ENCODE assay signal across 25 cellular contexts in the genomic region with DNA sequence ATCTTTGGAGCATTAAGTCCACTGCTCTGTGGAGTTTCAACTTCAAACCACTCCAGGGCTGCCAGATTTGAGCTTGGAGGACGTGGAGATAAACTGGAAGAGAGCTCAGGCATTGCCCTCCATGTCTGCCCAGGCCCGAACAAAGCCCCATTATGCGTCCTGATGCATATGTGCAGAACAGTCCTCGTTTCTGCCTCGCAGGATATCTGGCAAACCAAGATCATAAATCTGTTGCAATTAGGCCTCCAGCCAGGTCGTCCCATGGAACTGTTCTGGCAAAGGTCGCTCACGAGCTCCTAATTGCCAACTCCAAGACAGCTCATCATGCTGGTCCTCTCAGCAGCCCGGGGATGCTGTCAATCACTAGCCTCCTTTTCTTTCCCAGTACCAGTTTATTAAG.
DNase-seq lines count a peak whose midpoint lies in the region; ATAC-seq and TF ChIP-seq lines count a peak whose summit lies in the region.
"Had no signal": no experiment of that assay in that cellular context is flagged by ENCODE, and none has a peak within 500 bp of the region (broad histone marks: within the 10 kb centered on the region; RNA-seq: fewer than 3 reads in every experiment).

No MANE protein-coding gene starts in this region.

- no peak overlapping the region for H3K4me3 ChIP-seq in right cardiac atrium (ENCODE audit: low read length)
- no peak overlapping the region for H3K4me3 ChIP-seq in naive thymus-derived CD4-positive, alpha-beta T cell (ENCODE audit: low read length)
- H3K4me3 ChIP-seq: A549, mucosa of descending colon had no signal

- H3K4me3 Mint-ChIP-seq in brain: peak overlapping the region in 2 of 5 experiments; percentile 49 to 54
- H3K4me3 Mint-ChIP-seq in naive thymus-derived CD4-positive, alpha-beta T cell: no peak overlapping the region
- H3K4me3 Mint-ChIP-seq: activated naive CD4-positive, alpha-beta T cell treated with anti-CD3 and anti-CD28 coated beads, Interleukin-2, amount 10 ng/mL, durations not matched to agents 7 days and 5 days; activated T-cell treated with anti-CD3 and anti-CD28 coated beads, Interleukin-2, amount 50 U/mL, for 24 hours; stimulated activated naive CD8-positive, alpha-beta T cell treated with anti-CD3 and anti-CD28 coated beads, Interleukin-15, amount 100 ng/mL, for 72 hours had no signal

- ATAC-seq in left ventricle myocardium superior: peak; percentile 22
- no peak for ATAC-seq in right cardiac atrium
- no peak for ATAC-seq in naive thymus-derived CD4-positive, alpha-beta T cell
- no peak for ATAC-seq in GM18502 (IDR thresholded peaks at IDR 0.05; ENCODE audit: poor library complexity, unreplicated experiment)
- no peak for ATAC-seq in stimulated activated naive CD8-positive, alpha-beta T cell treated with anti-CD3 and anti-CD28 coated beads, Interleukin-15, Interleukin-2, amounts not matched to agents 100 U/mL and 50 U/mL, for 24 hours
- no peak for ATAC-seq in HG02938 (IDR thresholded peaks at IDR 0.05; ENCODE audit: unreplicated experiment)
- ATAC-seq: A549; mucosa of descending colon; stimulated activated naive CD8-positive, alpha-beta T cell treated with anti-CD3 and anti-CD28 coated beads, Interleukin-15, amount 100 ng/mL, for 72 hours had no signal

- no peaks in the 10 kb centered on the region for H3K9me3 Mint-ChIP-seq in brain
- no peaks in the 10 kb centered on the region for H3K9me3 Mint-ChIP-seq in naive thymus-derived CD4-positive, alpha-beta T cell
- H3K9me3 Mint-ChIP-seq: activated naive CD4-positive, alpha-beta T cell treated with anti-CD3 and anti-CD28 coated beads, Interleukin-2, amount 10 ng/mL, durations not matched to agents 7 days and 5 days; activated T-cell treated with anti-CD3 and anti-CD28 coated beads, Interleukin-2, amount 50 U/mL, for 24 hours; stimulated activated naive CD8-positive, alpha-beta T cell treated with anti-CD3 and anti-CD28 coated beads, Interleukin-15, amount 100 ng/mL, for 72 hours had no signal

- no peaks in the 10 kb centered on the region for H3K27me3 ChIP-seq in right cardiac atrium (ENCODE audit: control insufficient read depth, insufficient read depth)
- no peaks in the 10 kb centered on the region for H3K27me3 ChIP-seq in naive thymus-derived CD4-positive, alpha-beta T cell (ENCODE audit: control insufficient read depth in 2 of 2, insufficient read depth in 2 of 2, low read length in 2 of 2)

- DNase-seq in left ventricle myocardium superior: no peak
- DNase-seq in right cardiac atrium: no peak
- peak; percentile 35 for DNase-seq in medulla oblongata (ENCODE audit: extremely low spot score)
- no peak for DNase-seq in naive thymus-derived CD4-positive, alpha-beta T cell
- no peak for DNase-seq in stimulated activated naive CD8-positive, alpha-beta T cell treated with anti-CD3 and anti-CD28 coated beads, Interleukin-15, Interleukin-2, amounts not matched to agents 100 U/mL and 50 U/mL, for 24 hours
- DNase-seq: activated CD8-positive, alpha-beta memory T cell treated with anti-CD3 and anti-CD28 coated beads for 24 hours; activated naive CD4-positive, alpha-beta T cell treated with anti-CD3 and anti-CD28 coated beads, Interleukin-2, amount 10 ng/mL, durations not matched to agents 7 days and 5 days; activated T-cell treated with anti-CD3 and anti-CD28 coated beads, Interleukin-2, amount 50 U/mL, for 24 hours; central memory CD4-positive, alpha-beta T cell; EL; H7; MM.1S; mucosa of descending colon; NCI-H82; OCI-M1; SHP77 treated with DMSO at 0.1 percent for 48 hours; stimulated activated CD4-positive, alpha-beta T cell treated with anti-CD3 and anti-CD28 coated beads, Interleukin-4, amount 100 ng/mL, for 4 hours; stimulated activated naive CD8-positive, alpha-beta T cell treated with anti-CD3 and anti-CD28 coated beads, Interleukin-15, amount 100 ng/mL, for 72 hours; T-helper 1 cell; trophoblast cell had no signal

- H3K27me3 Mint-ChIP-seq in brain: peaks cover 6% of the 10 kb centered on the region
- H3K27me3 Mint-ChIP-seq in naive thymus-derived CD4-positive, alpha-beta T cell: peaks cover 0 to 19% (median 5%) of the 10 kb centered on the region in 5 donors
- H3K27me3 Mint-ChIP-seq: activated T-cell treated with anti-CD3 and anti-CD28 coated beads, Interleukin-2, amount 50 U/mL, for 24 hours had no signal

- intact Hi-C loops in left ventricle myocardium superior (cut with micrococcal nuclease) (no loop called here), right cardiac atrium (cut with DNase I) (no loop called here)
- intact Hi-C loops in naive thymus-derived CD4-positive, alpha-beta T cell (cut with micrococcal nuclease): no loop called here

- CTCF ChIA-PET in naive thymus-derived CD4-positive, alpha-beta T cell (lab: Charles Lee): no interaction called here

- H3K4me1 ChIP-seq in right cardiac atrium (ENCODE audit: control insufficient read depth, insufficient read depth, low read length): peaks cover 2% of the 10 kb centered on the region
- peaks cover 0 to 8% of the 10 kb centered on the region in 2 donors for H3K4me1 ChIP-seq in naive thymus-derived CD4-positive, alpha-beta T cell (ENCODE audit: control insufficient read depth in 2 of 2, insufficient read depth in 2 of 2, low read length in 2 of 2)
- H3K4me1 ChIP-seq: A549 had no signal

- no peak for TF ChIP-seq CTCF in brain (conservative IDR thresholded peaks at IDR 0.05)

- POLR2A ChIA-PET in naive thymus-derived CD4-positive, alpha-beta T cell (lab: Charles Lee): no interaction called here

- no peaks in the 10 kb centered on the region for H3K9me3 ChIP-seq in right cardiac atrium (ENCODE audit: control insufficient read depth, low read length)
- H3K9me3 ChIP-seq in naive thymus-derived CD4-positive, alpha-beta T cell (ENCODE audit: control insufficient read depth in 2 of 3, low read length in 3 of 3): no peaks in the 10 kb centered on the region
- H3K9me3 ChIP-seq: A549, mucosa of descending colon had no signal

- H3K4me1 Mint-ChIP-seq in brain: peaks cover 32% of the 10 kb centered on the region
- H3K4me1 Mint-ChIP-seq in naive thymus-derived CD4-positive, alpha-beta T cell: peaks cover 0 to 6% (median 0%) of the 10 kb centered on the region in 7 donors

- H3K36me3 Mint-ChIP-seq in brain: peaks cover 23% of the 10 kb centered on the region
- no peaks in the 10 kb centered on the region for H3K36me3 Mint-ChIP-seq in naive thymus-derived CD4-positive, alpha-beta T cell
- H3K36me3 Mint-ChIP-seq: activated naive CD4-positive, alpha-beta T cell treated with anti-CD3 and anti-CD28 coated beads, Interleukin-2, amount 10 ng/mL, durations not matched to agents 7 days and 5 days had no signal

- 60% methylated on average over 9 of the region's 9 CpGs for whole genome bisulfite sequencing in right cardiac atrium

- no peak overlapping the region for H3K27ac ChIP-seq in right cardiac atrium (ENCODE audit: low read length)
- H3K27ac ChIP-seq in naive thymus-derived CD4-positive, alpha-beta T cell (ENCODE audit: low read depth, low read length): no peak overlapping the region
- H3K27ac ChIP-seq: A549, epithelial cell of prostate had no signal

- H3K36me3 ChIP-seq in naive thymus-derived CD4-positive, alpha-beta T cell (ENCODE audit: control insufficient read depth in 2 of 3, insufficient read depth in 3 of 3, low read length in 3 of 3): no peaks in the 10 kb centered on the region

- H3K27ac Mint-ChIP-seq in brain: peak overlapping the region; percentile 20 to 94 (median 76)
- no peak overlapping the region for H3K27ac Mint-ChIP-seq in naive thymus-derived CD4-positive, alpha-beta T cell
- H3K27ac Mint-ChIP-seq: activated naive CD4-positive, alpha-beta T cell treated with anti-CD3 and anti-CD28 coated beads, Interleukin-2, amount 10 ng/mL, durations not matched to agents 7 days and 5 days; activated T-cell treated with anti-CD3 and anti-CD28 coated beads, Interleukin-2, amount 50 U/mL, for 24 hours; stimulated activated naive CD8-positive, alpha-beta T cell treated with anti-CD3 and anti-CD28 coated beads, Interleukin-15, amount 100 ng/mL, for 72 hours had no signal

Comparison
In these comparisons a context has a peak if more than half of its experiments do, and no peak if none do; other contexts are left out.
1. H3K27ac Mint-ChIP-seq: peak in brain (5 of 5); none in naive thymus-derived CD4-positive, alpha-beta T cell (0 of 9).